Comparison of ENCODE assay signal across 24 cellular contexts in genomic region chr12:120705618-120706017, GRCh38.
"Had no signal": no experiment of that assay in that cellular context is flagged by ENCODE, and none has a peak within 500 bp of the region (broad histone marks: within the 10 kb centered on the region; RNA-seq: fewer than 3 reads in every experiment).

No MANE protein-coding gene starts in this region.

- H3K4me3 Mint-ChIP-seq: activated B cell treated with CpG ODN at 0.5 μM for 24 hours; activated CD4-positive, alpha-beta memory T cell treated with anti-CD3 and anti-CD28 coated beads, Interleukin-2, amount 10 ng/mL, durations not matched to agents 7 days and 5 days; activated naive CD4-positive, alpha-beta T cell treated with anti-CD3 and anti-CD28 coated beads, Interleukin-2, amount 50 U/mL, for 24 hours; brain; natural killer cell; T-helper 1 cell treated with Interleukin-12 subunit alpha and Interleukin-12 subunit beta and Interleukin-4 antibody, amounts not matched to agents 30 μg/mL and 1 μg/mL, for 36 hours had no signal

- H3K36me3 Mint-ChIP-seq: natural killer cell had no signal

- H3K4me3 ChIP-seq: heart right ventricle, spleen, thyroid gland had no signal

- H3K27me3 ChIP-seq: heart right ventricle, spleen, thyroid gland had no signal

- H3K27me3 Mint-ChIP-seq: activated B cell treated with CpG ODN at 0.5 μM for 24 hours; activated CD4-positive, alpha-beta memory T cell treated with anti-CD3 and anti-CD28 coated beads, Interleukin-2, amount 10 ng/mL, durations not matched to agents 7 days and 5 days; activated naive CD4-positive, alpha-beta T cell treated with anti-CD3 and anti-CD28 coated beads, Interleukin-2, amount 50 U/mL, for 24 hours; brain; progenitor cell of endocrine pancreas had no signal

- H3K27ac Mint-ChIP-seq: activated B cell treated with CpG ODN at 0.5 μM for 24 hours; activated CD4-positive, alpha-beta memory T cell treated with anti-CD3 and anti-CD28 coated beads, Interleukin-2, amount 10 ng/mL, durations not matched to agents 7 days and 5 days; activated naive CD4-positive, alpha-beta T cell treated with anti-CD3 and anti-CD28 coated beads, Interleukin-2, amount 50 U/mL, for 24 hours; brain; natural killer cell; progenitor cell of endocrine pancreas; T-helper 1 cell treated with Interleukin-12 subunit alpha and Interleukin-12 subunit beta and Interleukin-4 antibody, amounts not matched to agents 30 μg/mL and 1 μg/mL, for 36 hours had no signal

- H3K9me3 Mint-ChIP-seq: activated B cell treated with CpG ODN at 0.5 μM for 24 hours; activated CD4-positive, alpha-beta memory T cell treated with anti-CD3 and anti-CD28 coated beads, Interleukin-2, amount 10 ng/mL, durations not matched to agents 7 days and 5 days; activated naive CD4-positive, alpha-beta T cell treated with anti-CD3 and anti-CD28 coated beads, Interleukin-2, amount 50 U/mL, for 24 hours; brain; natural killer cell; T-helper 1 cell treated with Interleukin-12 subunit alpha and Interleukin-12 subunit beta and Interleukin-4 antibody, amounts not matched to agents 30 μg/mL and 1 μg/mL, for 36 hours had no signal

- DNase-seq: activated B cell treated with CpG ODN at 0.5 μM for 24 hours; activated CD4-positive, alpha-beta memory T cell treated with anti-CD3 and anti-CD28 coated beads, Interleukin-2, amount 10 ng/mL, durations not matched to agents 7 days and 5 days; activated CD4-positive, alpha-beta T cell treated with anti-CD3 and anti-CD28 coated beads for 48 hours; activated gamma-delta T cell; anterior cingulate cortex; effector CD4-positive, alpha-beta T cell; erythroblast; foreskin fibroblast; heart right ventricle; islet precursor cell; left colon; mammary epithelial cell; midbrain; natural killer cell; retina; spleen; stimulated activated CD4-positive, alpha-beta T cell treated with anti-CD3 and anti-CD28 coated beads, Interleukin-4, amount 100 ng/mL, for 1 hour; stimulated activated naive CD8-positive, alpha-beta T cell treated with anti-CD3 and anti-CD28 coated beads, Interleukin-15, Interleukin-2, amounts not matched to agents 100 U/mL and 50 U/mL, for 24 hours; T1000 had no signal

- H3K27ac ChIP-seq: spleen had no signal

- H3K9me3 ChIP-seq: heart right ventricle, spleen, thyroid gland had no signal

- ATAC-seq: heart right ventricle; left colon; natural killer cell; stimulated activated naive CD8-positive, alpha-beta T cell treated with anti-CD3 and anti-CD28 coated beads, Interleukin-15, Interleukin-2, amounts not matched to agents 100 U/mL and 50 U/mL, for 24 hours had no signal
